In the genomic region with DNA sequence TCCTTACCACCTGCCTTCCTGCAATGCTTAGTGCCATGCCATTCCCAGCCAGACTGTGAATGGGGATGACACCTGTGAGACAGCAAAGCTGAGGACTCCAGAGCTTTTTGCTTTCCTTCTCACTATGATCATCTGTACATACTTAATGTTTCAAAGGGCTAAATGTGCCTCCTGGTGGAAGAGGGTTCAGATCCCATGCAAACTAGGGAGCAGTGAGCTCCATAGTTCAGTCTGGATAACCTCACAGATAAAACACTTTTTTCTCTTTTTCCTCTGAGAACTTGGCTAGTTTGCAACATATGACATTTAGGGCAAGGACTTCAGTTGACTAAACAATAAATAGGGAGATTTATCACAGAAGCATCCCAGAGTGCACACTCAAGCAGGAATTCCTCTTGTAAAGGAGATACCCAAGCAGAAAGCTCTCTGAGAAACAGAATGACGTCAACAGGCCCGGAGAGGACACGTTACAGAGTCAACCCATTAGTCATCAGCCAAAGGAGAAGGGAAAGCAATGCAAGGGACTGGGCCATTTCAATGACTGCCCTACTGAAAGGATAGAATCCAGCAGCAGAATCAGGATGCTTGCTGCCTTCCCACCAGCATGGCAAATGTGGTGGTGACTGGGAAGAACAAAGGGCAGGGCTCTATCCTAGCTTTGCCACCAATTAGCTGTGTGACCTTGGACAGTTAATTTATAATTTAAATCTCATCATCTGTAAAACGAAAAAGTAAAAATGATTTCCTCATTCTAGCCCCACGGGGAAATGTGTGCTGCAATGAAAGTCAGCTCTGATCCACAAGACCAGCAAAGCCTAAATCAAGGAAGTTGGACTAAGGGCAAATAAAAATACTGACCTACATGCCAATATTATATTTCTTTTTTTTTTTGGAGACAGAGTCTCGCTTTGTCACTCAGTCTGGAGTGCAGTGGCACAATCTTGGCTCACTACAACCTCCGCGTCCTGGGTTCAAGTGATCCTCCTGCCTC, we compare ENCODE assay signal across 9 cellular contexts.
DNase-seq lines count a peak whose midpoint lies in the region; ATAC-seq, FAIRE-seq and TF ChIP-seq lines count a peak whose summit lies in the region.
"Had no signal": no experiment of that assay in that cellular context is flagged by ENCODE, and none has a peak within 500 bp of the region (broad histone marks: within the 10 kb centered on the region; RNA-seq: fewer than 3 reads in every experiment).

No MANE protein-coding gene starts in this region.

- BruUV-seq in K562 (replicated peaks; lab: Mats Ljungman, UMichigan) = no TSS peak

- H3K9me3 ChIP-seq in K562 (replicated peaks; ENCODE audit: control insufficient read depth, insufficient read depth, low read depth, low read length) (no peaks in the 10 kb centered on the region), kidney (ENCODE audit: control insufficient read depth in 1 of 2, low read length in 2 of 2) (no peaks in the 10 kb centered on the region), thoracic aorta (no peaks in the 10 kb centered on the region)

- 64% methylated on average over 7 of the region's 8 CpGs for WGBS in K562 (ENCODE audit: insufficient coverage, low coverage, missing lambda C conversion rate)

- intact Hi-C loops in K562 (cut with micrococcal nuclease) (no loop called here), kidney (cut with DNase I) (no loop called here)

- no peak overlapping the region for H3K4me3 Mint-ChIP-seq in activated CD4-positive, alpha-beta memory T cell treated with anti-CD3 and anti-CD28 coated beads, Interleukin-2, amount 10 ng/mL, durations not matched to agents 7 days and 5 days
- H3K4me3 Mint-ChIP-seq: endodermal cell had no signal

- no peaks in the 10 kb centered on the region for H3K9me1 ChIP-seq in K562 (ENCODE audit: control insufficient read depth, insufficient read depth, low read length)

- in situ Hi-C loops in K562 (cut with MboI) = no loop called here

- TF ChIP-seq CTCF in K562 (IDR thresholded peaks at IDR 0.05 in 2 of 3, conservative IDR thresholded peaks at IDR 0.05 in 1 of 3; ENCODE audit: insufficient read depth in 2 of 3, low read depth in 1 of 3, low read length in 3 of 3) (no peak), kidney (IDR thresholded peaks at IDR 0.05; ENCODE audit: borderline replicate concordance, extremely low read depth, insufficient read depth) (no peak), thoracic aorta (IDR thresholded peaks at IDR 0.05) (no peak)

- no peaks in the 10 kb centered on the region for H3K79me2 ChIP-seq in K562 (ENCODE audit: control insufficient read depth, insufficient read depth, low read length)

- H3K36me3 ChIP-seq in K562 (ENCODE audit: control insufficient read depth, insufficient read depth, low read length) (peaks cover 40% of the 10 kb centered on the region; the same call in 2 of the 3 replicates), kidney (ENCODE audit: control insufficient read depth in 1 of 2, insufficient read depth in 2 of 2, low read length in 2 of 2) (peaks cover 32 to 40% of the 10 kb centered on the region in 2 donors), thoracic aorta (peaks cover 7% of the 10 kb centered on the region)

- H3K27me3 Mint-ChIP-seq in activated CD4-positive, alpha-beta memory T cell treated with anti-CD3 and anti-CD28 coated beads, Interleukin-2, amount 10 ng/mL, durations not matched to agents 7 days and 5 days = no peaks in the 10 kb centered on the region

- H2AFZ ChIP-seq in K562 (ENCODE audit: low read depth, low read length) = no peak overlapping the region

- peaks cover 18% of the 10 kb centered on the region for H3K4me1 Mint-ChIP-seq in activated CD4-positive, alpha-beta memory T cell treated with anti-CD3 and anti-CD28 coated beads, Interleukin-2, amount 10 ng/mL, durations not matched to agents 7 days and 5 days
- H3K4me1 Mint-ChIP-seq: endodermal cell had no signal

- TF ChIP-seq POLR2A in K562 (conservative IDR thresholded peaks at IDR 0.05) = no peak

- ATAC-seq in K562 = no peak
- peak; percentile 68 for ATAC-seq in thoracic aorta (ENCODE audit: insufficient number of reproducible peaks, low FRiP score, low read depth)
- ATAC-seq in GM18498 (IDR thresholded peaks at IDR 0.05; ENCODE audit: unreplicated experiment) = no peak

- no peak for TF ChIP-seq EP300 in K562 (IDR thresholded peaks at IDR 0.05; ENCODE audit: low read length)

- POLR2A ChIA-PET in K562 (lab: Yijun Ruan, JAX) = no interaction called here
- POLR2A ChIA-PET in activated CD4-positive, alpha-beta memory T cell treated with anti-CD3 and anti-CD28 coated beads, Interleukin-2, amount 10 ng/mL, durations not matched to agents 7 days and 5 days (lab: Charles Lee) = interaction anchor here (0.6 to 1.5 kb wide), 2 partner anchors 17 to 104 kb away, joined by 3 to 4 read pairs; no protein-coding TSS in a partner anchor

- H3K9me3 Mint-ChIP-seq in activated CD4-positive, alpha-beta memory T cell treated with anti-CD3 and anti-CD28 coated beads, Interleukin-2, amount 10 ng/mL, durations not matched to agents 7 days and 5 days = no peaks in the 10 kb centered on the region
- H3K9me3 Mint-ChIP-seq: endodermal cell had no signal

- H3K27ac Mint-ChIP-seq in activated CD4-positive, alpha-beta memory T cell treated with anti-CD3 and anti-CD28 coated beads, Interleukin-2, amount 10 ng/mL, durations not matched to agents 7 days and 5 days = no peak overlapping the region
- H3K27ac Mint-ChIP-seq: endodermal cell had no signal

- H3K4me3 ChIP-seq in K562 (no peak overlapping the region), kidney (ENCODE audit: low read length in 2 of 2) (no peak overlapping the region), thoracic aorta (no peak overlapping the region)

- H3K9ac ChIP-seq in K562 (ENCODE audit: insufficient read depth in 1 of 2, low read depth in 2 of 2, low read length in 2 of 2) (no peak overlapping the region), kidney (ENCODE audit: low read length in 2 of 2) (no peak overlapping the region)

- H3K36me3 Mint-ChIP-seq in activated CD4-positive, alpha-beta memory T cell treated with anti-CD3 and anti-CD28 coated beads, Interleukin-2, amount 10 ng/mL, durations not matched to agents 7 days and 5 days (ENCODE audit: low read depth) = peaks cover 58% of the 10 kb centered on the region

- H4K20me1 ChIP-seq in K562 (replicated peaks; ENCODE audit: control insufficient read depth, insufficient read depth, low read length) = no peaks in the 10 kb centered on the region

- no peaks in the 10 kb centered on the region for H3K27me3 ChIP-seq in K562 (ENCODE audit: control insufficient read depth in 2 of 2, insufficient read depth in 2 of 2, low read length in 2 of 2)
- no peaks in the 10 kb centered on the region for H3K27me3 ChIP-seq in thoracic aorta (replicated peaks; ENCODE audit: insufficient read depth)

- H3K4me1 ChIP-seq in K562 (replicated peaks in 1 of 2; ENCODE audit: control insufficient read depth in 2 of 2, insufficient read depth in 2 of 2, low read length in 2 of 2) (no peaks in the 10 kb centered on the region), kidney (ENCODE audit: control insufficient read depth in 1 of 2, insufficient read depth in 1 of 2, low read depth in 1 of 2, low read length in 2 of 2) (peaks cover 0 to 4% of the 10 kb centered on the region in 2 donors), thoracic aorta (ENCODE audit: control insufficient read depth in 1 of 2, low read depth in 2 of 2) (peaks cover 18 to 46% of the 10 kb centered on the region in 2 donors)

- DNase-seq in HS-5 (ENCODE audit: low read depth) (peak; percentile 82), K562 (ENCODE audit: extremely low read depth in 1 of 4, low spot score in 3 of 4) (no peak), kidney (no peak), thoracic aorta (ENCODE audit: low spot score) (no peak), AML-193 (lab: John Stamatoyannopoulos, UW) (no peak)
- no peak for DNase-seq in activated CD4-positive, alpha-beta memory T cell treated with anti-CD3 and anti-CD28 coated beads, Interleukin-2, amount 10 ng/mL, durations not matched to agents 7 days and 5 days
- DNase-seq: endodermal cell, retina had no signal

- FAIRE-seq in K562 (lab: Jason Lieb, UNC) = no peak
- no peak for FAIRE-seq in kidney (lab: Jason Lieb, UNC)

- H3K27ac ChIP-seq in K562 (ENCODE audit: extremely low read depth, low read depth, low read length) (no peak overlapping the region), kidney (ENCODE audit: low read depth in 2 of 2, low read length in 2 of 2) (peak overlapping the region; percentile 41 to 69), thoracic aorta (peak overlapping the region; percentile 61 to 62)

- H3K4me2 ChIP-seq in K562 (ENCODE audit: insufficient read depth, low read length) = no peak overlapping the region

- no peak for TF ChIP-seq RAD21 in K562 (CRISPR knock-in tag; conservative IDR thresholded peaks at IDR 0.05 in 1 of 2, IDR thresholded peaks at IDR 0.05 in 1 of 2)

- CTCF ChIA-PET in K562 (lab: Yijun Ruan, JAX; ENCODE audit: low intra/inter-chr PET ratio) = no interaction called here
- CTCF ChIA-PET in activated CD4-positive, alpha-beta memory T cell treated with anti-CD3 and anti-CD28 coated beads, Interleukin-2, amount 10 ng/mL, durations not matched to agents 7 days and 5 days (lab: Charles Lee) = no interaction called here

TF ChIP-seq in K562, 482 proteins besides CTCF, POLR2A, EP300 and RAD21 (continues in another document):
- no peak for TF ChIP-seq NR2C2 (CRISPR knock-in tag; IDR thresholded peaks at IDR 0.05)
- TF ChIP-seq NR2C2 (tag; IDR thresholded peaks at IDR 0.05) = no peak
- TF ChIP-seq NR2F6 (CRISPR knock-in tag; IDR thresholded peaks at IDR 0.05) = no peak
- TF ChIP-seq, protein P1, sequence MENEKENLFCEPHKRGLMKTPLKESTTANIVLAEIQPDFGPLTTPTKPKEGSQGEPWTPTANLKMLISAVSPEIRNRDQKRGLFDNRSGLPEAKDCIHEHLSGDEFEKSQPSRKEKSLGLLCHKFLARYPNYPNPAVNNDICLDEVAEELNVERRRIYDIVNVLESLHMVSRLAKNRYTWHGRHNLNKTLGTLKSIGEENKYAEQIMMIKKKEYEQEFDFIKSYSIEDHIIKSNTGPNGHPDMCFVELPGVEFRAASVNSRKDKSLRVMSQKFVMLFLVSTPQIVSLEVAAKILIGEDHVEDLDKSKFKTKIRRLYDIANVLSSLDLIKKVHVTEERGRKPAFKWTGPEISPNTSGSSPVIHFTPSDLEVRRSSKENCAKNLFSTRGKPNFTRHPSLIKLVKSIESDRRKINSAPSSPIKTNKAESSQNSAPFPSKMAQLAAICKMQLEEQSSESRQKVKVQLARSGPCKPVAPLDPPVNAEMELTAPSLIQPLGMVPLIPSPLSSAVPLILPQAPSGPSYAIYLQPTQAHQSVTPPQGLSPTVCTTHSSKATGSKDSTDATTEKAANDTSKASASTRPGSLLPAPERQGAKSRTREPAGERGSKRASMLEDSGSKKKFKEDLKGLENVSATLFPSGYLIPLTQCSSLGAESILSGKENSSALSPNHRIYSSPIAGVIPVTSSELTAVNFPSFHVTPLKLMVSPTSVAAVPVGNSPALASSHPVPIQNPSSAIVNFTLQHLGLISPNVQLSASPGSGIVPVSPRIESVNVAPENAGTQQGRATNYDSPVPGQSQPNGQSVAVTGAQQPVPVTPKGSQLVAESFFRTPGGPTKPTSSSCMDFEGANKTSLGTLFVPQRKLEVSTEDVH (IDR thresholded peaks at IDR 0.05; ENCODE audit: low read depth, partially characterized antibody) = no peak
